Comparison of ENCODE assay signal across 1 cellular context in the genomic region with DNA sequence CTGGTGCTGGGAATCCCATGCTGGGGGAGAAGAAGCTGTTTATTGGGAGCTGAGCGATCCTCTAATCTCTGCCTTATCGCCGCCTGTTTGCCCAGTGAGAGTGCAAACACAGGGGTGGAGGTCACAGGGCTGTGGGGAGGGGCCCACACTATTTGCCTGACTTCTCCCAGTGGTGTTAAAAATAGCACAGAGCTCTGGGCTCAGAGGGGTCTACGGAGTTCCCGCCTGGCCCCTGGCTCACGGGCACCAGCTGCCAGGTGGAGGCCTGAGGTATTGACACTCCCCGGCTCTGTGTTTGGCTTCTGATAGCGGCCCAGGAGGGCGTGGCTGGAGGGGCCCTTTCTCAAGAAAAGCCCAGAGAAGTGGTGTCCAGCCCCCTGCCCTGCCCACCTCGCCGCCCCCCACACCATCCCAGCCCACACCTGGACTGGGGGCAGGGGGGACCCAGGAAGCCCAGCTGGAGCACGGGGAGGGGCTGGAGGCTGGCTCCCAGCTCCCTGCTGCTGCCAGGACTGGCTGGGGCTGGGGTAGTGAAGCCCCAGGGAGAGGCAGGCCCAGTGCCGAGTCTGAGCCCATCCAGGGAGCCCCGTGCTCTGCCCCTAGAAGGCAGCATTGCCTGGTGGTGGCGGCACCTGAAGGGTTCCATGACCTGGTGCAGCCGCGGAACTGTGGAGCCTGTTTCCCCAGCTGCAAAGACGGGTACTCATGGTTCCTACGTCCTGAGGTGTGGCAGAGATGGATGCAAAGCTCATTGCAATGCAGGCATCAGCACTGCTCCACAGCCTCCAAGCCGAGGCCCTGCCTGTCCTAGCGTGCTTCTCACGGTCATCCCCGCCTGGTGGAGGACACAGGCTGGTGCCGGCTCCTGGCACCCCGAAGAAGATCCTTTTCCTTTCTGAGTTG.
TF ChIP-seq lines count a peak whose summit lies in the region.

No MANE protein-coding gene starts in this region.

TF ChIP-seq in HepG2, 621 proteins besides CTCF, POLR2A, EP300 and RAD21 (continued from another document and continues in another):
- TF ChIP-seq FOXJ3 (CRISPR knock-in tag; IDR thresholded peaks at IDR 0.05; ENCODE audit: borderline replicate concordance) (peak; percentile 88; the same call in 1 of the 2 replicates), MAX (IDR thresholded peaks at IDR 0.05) (peak; percentile 65), BRCA1 (CRISPR knock-in tag; IDR thresholded peaks at IDR 0.05) (no peak), SP5 (CRISPR knock-in tag; IDR thresholded peaks at IDR 0.05; ENCODE audit: borderline replicate concordance, low read depth) (peak; percentile 100), SMAD3 (CRISPR knock-in tag; IDR thresholded peaks at IDR 0.05) (peak; percentile 80), HNF4G (IDR thresholded peaks at IDR 0.05; ENCODE audit: borderline replicate concordance, low read depth, low read length) (peak; percentile 46; the same call in 1 of the 2 replicates), HNF4G (CRISPR knock-in tag; IDR thresholded peaks at IDR 0.05; ENCODE audit: borderline replicate concordance, low read depth) (peak; percentile 76; the same call in 1 of the 2 replicates), SP140L (CRISPR knock-in tag; IDR thresholded peaks at IDR 0.05; ENCODE audit: borderline replicate concordance) (0 out of 2 replicates have a peak, but pooled peaks have one; percentile 45), KDM1A (CRISPR knock-in tag; IDR thresholded peaks at IDR 0.05) (peak; percentile 94), NCOR1 (IDR thresholded peaks at IDR 0.05; ENCODE audit: borderline replicate concordance, low read length) (peak; percentile 22; the same call in 1 of the 2 replicates), NR2C2 (CRISPR knock-in tag; IDR thresholded peaks at IDR 0.05; ENCODE audit: borderline replicate concordance) (peak; percentile 63), ZNF264 (CRISPR knock-in tag; IDR thresholded peaks at IDR 0.05) (0 out of 2 replicates have a peak, but pooled peaks have one; percentile 41), MIXL1 (CRISPR knock-in tag; IDR thresholded peaks at IDR 0.05) (peak; percentile 76), ARNTL (CRISPR knock-in tag; IDR thresholded peaks at IDR 0.05) (peak; percentile 36; the same call in 1 of the 2 replicates), SATB2 (CRISPR knock-in tag; IDR thresholded peaks at IDR 0.05) (no peak), ZSCAN31 (CRISPR knock-in tag; IDR thresholded peaks at IDR 0.05; ENCODE audit: low read depth) (peak; percentile 74), HHEX (CRISPR knock-in tag; IDR thresholded peaks at IDR 0.05) (peak; percentile 99), ZNF609 (CRISPR knock-in tag; IDR thresholded peaks at IDR 0.05; ENCODE audit: borderline replicate concordance) (peak; percentile 99), ZNF749 (CRISPR knock-in tag; IDR thresholded peaks at IDR 0.05; ENCODE audit: borderline replicate concordance) (no peak), ZNF281 (CRISPR knock-in tag; IDR thresholded peaks at IDR 0.05; ENCODE audit: borderline replicate concordance) (peak; percentile 88), SOX6 (IDR thresholded peaks at IDR 0.05) (no peak), SOX6 (CRISPR knock-in tag; IDR thresholded peaks at IDR 0.05) (peak; percentile 81), PAWR (CRISPR knock-in tag; IDR thresholded peaks at IDR 0.05; ENCODE audit: borderline replicate concordance) (no peak), ZNF780A (CRISPR knock-in tag; IDR thresholded peaks at IDR 0.05) (no peak), KLF16 (CRISPR knock-in tag; IDR thresholded peaks at IDR 0.05) (peak in 1 of 2 experiments; percentile 78; a peak in 2 of 4 replicates), ZNF530 (CRISPR knock-in tag; IDR thresholded peaks at IDR 0.05; ENCODE audit: low read depth) (no peak), BRF2 (CRISPR knock-in tag; IDR thresholded peaks at IDR 0.05) (no peak), PTBP1 (IDR thresholded peaks at IDR 0.05; ENCODE audit: low read depth, low read length, poor library complexity, severe bottlenecking) (no peak), THRA (CRISPR knock-in tag; IDR thresholded peaks at IDR 0.05; ENCODE audit: borderline replicate concordance) (peak; percentile 90; the same call in 1 of the 2 replicates), MLLT10 (CRISPR knock-in tag; IDR thresholded peaks at IDR 0.05) (no peak), MED1 (CRISPR knock-in tag; IDR thresholded peaks at IDR 0.05) (peak; percentile 70), ISL2 (CRISPR knock-in tag; IDR thresholded peaks at IDR 0.05) (peak; percentile 92), ZNF251 (CRISPR knock-in tag; IDR thresholded peaks at IDR 0.05) (no peak), ZSCAN21 (CRISPR knock-in tag; IDR thresholded peaks at IDR 0.05; ENCODE audit: borderline replicate concordance) (no peak), NONO (IDR thresholded peaks at IDR 0.05) (no peak), NONO (CRISPR knock-in tag; conservative IDR thresholded peaks at IDR 0.05) (peak; percentile 85), KDM5B (CRISPR knock-in tag; IDR thresholded peaks at IDR 0.05; ENCODE audit: borderline replicate concordance) (peak; percentile 49; the same call in 1 of the 2 replicates), TBX3 (IDR thresholded peaks at IDR 0.05; ENCODE audit: borderline replicate concordance) (peak; percentile 85; the same call in 1 of the 2 replicates), SOX13 (IDR thresholded peaks at IDR 0.05) (peak; percentile 86), SOX13 (CRISPR knock-in tag; conservative IDR thresholded peaks at IDR 0.05 in 1 of 2, IDR thresholded peaks at IDR 0.05 in 1 of 2) (peak in 1 of 2 experiments; percentile 89; a peak in 2 of 4 replicates), SETDB1 (CRISPR knock-in tag; IDR thresholded peaks at IDR 0.05; ENCODE audit: borderline replicate concordance) (no peak), ZNF235 (CRISPR knock-in tag; IDR thresholded peaks at IDR 0.05; ENCODE audit: borderline replicate concordance) (0 out of 2 replicates have a peak, but pooled peaks have one; percentile 51), KDM3A (CRISPR knock-in tag; IDR thresholded peaks at IDR 0.05; ENCODE audit: low read depth) (peak; percentile 68; the same call in 1 of the 2 replicates), SMYD3 (CRISPR knock-in tag; IDR thresholded peaks at IDR 0.05) (0 out of 2 replicates have a peak, but pooled peaks have one; percentile 17)
- TF ChIP-seq, protein P1, sequence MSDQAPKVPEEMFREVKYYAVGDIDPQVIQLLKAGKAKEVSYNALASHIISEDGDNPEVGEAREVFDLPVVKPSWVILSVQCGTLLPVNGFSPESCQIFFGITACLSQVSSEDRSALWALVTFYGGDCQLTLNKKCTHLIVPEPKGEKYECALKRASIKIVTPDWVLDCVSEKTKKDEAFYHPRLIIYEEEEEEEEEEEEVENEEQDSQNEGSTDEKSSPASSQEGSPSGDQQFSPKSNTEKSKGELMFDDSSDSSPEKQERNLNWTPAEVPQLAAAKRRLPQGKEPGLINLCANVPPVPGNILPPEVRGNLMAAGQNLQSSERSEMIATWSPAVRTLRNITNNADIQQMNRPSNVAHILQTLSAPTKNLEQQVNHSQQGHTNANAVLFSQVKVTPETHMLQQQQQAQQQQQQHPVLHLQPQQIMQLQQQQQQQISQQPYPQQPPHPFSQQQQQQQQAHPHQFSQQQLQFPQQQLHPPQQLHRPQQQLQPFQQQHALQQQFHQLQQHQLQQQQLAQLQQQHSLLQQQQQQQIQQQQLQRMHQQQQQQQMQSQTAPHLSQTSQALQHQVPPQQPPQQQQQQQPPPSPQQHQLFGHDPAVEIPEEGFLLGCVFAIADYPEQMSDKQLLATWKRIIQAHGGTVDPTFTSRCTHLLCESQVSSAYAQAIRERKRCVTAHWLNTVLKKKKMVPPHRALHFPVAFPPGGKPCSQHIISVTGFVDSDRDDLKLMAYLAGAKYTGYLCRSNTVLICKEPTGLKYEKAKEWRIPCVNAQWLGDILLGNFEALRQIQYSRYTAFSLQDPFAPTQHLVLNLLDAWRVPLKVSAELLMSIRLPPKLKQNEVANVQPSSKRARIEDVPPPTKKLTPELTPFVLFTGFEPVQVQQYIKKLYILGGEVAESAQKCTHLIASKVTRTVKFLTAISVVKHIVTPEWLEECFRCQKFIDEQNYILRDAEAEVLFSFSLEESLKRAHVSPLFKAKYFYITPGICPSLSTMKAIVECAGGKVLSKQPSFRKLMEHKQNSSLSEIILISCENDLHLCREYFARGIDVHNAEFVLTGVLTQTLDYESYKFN (CRISPR knock-in tag; conservative IDR thresholded peaks at IDR 0.05) = peak; percentile 87
- TF ChIP-seq, protein P2, sequence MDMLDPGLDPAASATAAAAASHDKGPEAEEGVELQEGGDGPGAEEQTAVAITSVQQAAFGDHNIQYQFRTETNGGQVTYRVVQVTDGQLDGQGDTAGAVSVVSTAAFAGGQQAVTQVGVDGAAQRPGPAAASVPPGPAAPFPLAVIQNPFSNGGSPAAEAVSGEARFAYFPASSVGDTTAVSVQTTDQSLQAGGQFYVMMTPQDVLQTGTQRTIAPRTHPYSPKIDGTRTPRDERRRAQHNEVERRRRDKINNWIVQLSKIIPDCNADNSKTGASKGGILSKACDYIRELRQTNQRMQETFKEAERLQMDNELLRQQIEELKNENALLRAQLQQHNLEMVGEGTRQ (IDR thresholded peaks at IDR 0.05; ENCODE audit: low read depth, low read length) = no peak
- TF ChIP-seq, protein P2 (CRISPR knock-in tag; IDR thresholded peaks at IDR 0.05; ENCODE audit: borderline replicate concordance) = no peak
